ENCODE assay signal across 1 cellular context in the genomic region with DNA sequence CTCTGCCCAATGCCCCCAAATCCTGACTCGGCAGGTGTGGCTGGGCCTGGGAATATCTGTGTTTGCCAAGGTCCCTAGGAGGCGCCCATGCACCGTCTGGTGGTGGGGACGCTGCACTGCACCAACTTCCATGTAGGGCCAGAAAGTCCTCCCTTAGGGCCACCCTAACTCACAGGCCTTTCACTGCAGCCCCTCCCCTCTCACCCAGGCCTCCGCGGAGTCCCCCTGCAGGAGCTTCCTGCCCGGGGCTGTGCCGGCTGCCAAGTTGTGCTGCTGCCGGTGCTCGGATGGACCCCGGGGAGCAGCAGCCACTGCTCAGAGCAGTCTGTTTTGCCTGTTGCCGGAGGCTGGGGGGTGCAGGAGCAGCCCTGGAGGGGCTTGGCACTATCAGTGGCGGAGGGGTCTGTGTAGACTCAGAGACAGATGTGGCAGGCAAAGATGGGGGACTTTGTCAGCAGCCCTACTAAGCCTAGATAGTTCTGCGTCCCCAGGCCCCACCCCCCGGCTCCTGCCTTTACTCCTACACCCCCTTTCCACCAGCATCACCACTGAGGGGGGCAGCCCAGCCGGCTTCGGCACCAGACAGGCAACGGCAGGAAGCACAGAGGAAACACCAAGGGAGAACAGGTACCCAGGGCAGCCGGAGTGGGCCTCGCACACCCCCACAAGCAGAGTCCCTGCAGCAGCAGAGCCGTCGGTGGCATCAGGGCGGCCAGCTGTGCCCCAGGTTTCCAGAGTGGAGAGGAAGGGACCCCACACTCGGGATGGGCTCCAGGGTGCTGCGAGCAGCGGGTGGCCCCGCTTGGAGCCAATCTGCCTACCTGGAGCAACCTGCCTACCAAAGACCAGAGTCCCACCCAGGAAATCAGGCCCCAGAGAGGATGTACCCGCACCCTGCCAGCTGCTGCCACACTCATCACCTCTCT.
TF ChIP-seq lines count a peak whose summit lies in the region.

No MANE protein-coding gene starts in this region.

TF ChIP-seq in WTC11, 78 proteins besides CTCF, POLR2A, EP300 and RAD21 (continued from another document):
- TF ChIP-seq, protein P1, sequence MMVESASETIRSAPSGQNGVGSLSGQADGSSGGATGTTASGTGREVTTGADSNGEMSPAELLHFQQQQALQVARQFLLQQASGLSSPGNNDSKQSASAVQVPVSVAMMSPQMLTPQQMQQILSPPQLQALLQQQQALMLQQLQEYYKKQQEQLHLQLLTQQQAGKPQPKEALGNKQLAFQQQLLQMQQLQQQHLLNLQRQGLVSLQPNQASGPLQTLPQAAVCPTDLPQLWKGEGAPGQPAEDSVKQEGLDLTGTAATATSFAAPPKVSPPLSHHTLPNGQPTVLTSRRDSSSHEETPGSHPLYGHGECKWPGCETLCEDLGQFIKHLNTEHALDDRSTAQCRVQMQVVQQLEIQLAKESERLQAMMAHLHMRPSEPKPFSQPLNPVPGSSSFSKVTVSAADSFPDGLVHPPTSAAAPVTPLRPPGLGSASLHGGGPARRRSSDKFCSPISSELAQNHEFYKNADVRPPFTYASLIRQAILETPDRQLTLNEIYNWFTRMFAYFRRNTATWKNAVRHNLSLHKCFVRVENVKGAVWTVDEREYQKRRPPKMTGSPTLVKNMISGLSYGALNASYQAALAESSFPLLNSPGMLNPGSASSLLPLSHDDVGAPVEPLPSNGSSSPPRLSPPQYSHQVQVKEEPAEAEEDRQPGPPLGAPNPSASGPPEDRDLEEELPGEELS (CRISPR knock-in tag; IDR thresholded peaks at IDR 0.05): no peak
